Comparison of ENCODE assay signal across 10 cellular contexts in genomic region chr1:119987689-119988088, GRCh38.
DNase-seq lines count a peak whose midpoint lies in the region; ATAC-seq and TF ChIP-seq lines count a peak whose summit lies in the region.
"Had no signal": no experiment of that assay in that cellular context is flagged by ENCODE, and none has a peak within 500 bp of the region (broad histone marks: within the 10 kb centered on the region; RNA-seq: fewer than 3 reads in every experiment).

No MANE protein-coding gene starts in this region.

- DNase-seq in adrenal gland (no peak), DMS 273 (lab: John Stamatoyannopoulos, UW; ENCODE audit: unreplicated experiment) (no peak), H7 (no peak), SHP77 treated with DMSO at 0.1 percent for 48 hours (lab: John Stamatoyannopoulos, UW) (no peak)
- DNase-seq: amygdala, SHP77 had no signal

- peak; percentile 69 for ATAC-seq in GM18868 (IDR thresholded peaks at IDR 0.05; ENCODE audit: unreplicated experiment)
- ATAC-seq in HG03354 (IDR thresholded peaks at IDR 0.05; ENCODE audit: poor library complexity, severe bottlenecking, unreplicated experiment): peak; percentile 61
- ATAC-seq in GM19467 (IDR thresholded peaks at IDR 0.05; ENCODE audit: unreplicated experiment): no peak

- TF ChIP-seq POLR2A in adrenal gland (IDR thresholded peaks at IDR 0.05): no peak

- intact Hi-C loops in adrenal gland (cut with DNase I): no loop called here

- H3K4me2 ChIP-seq in skeletal muscle satellite cell (ENCODE audit: low read length): peak overlapping the region; percentile 58

- H3K9ac ChIP-seq in skeletal muscle satellite cell (ENCODE audit: low read depth, low read length): peak overlapping the region; percentile 24

- H3K27me3 ChIP-seq in adrenal gland (no peaks in the 10 kb centered on the region), skeletal muscle satellite cell (ENCODE audit: control insufficient read depth, insufficient read depth, low read length) (no peaks in the 10 kb centered on the region), H7 (ENCODE audit: control insufficient read depth, insufficient read depth, low read length) (no peaks in the 10 kb centered on the region)

- 75 to 91% (median 87%) methylated on average over 1 of the region's 1 CpG for WGBS in adrenal gland, 4 donors

- peak overlapping the region in 4 of 5 donors; percentile 11 to 48 (median 30) for H3K27ac ChIP-seq in adrenal gland

- H3K4me1 ChIP-seq in adrenal gland (replicated peaks in 1 of 2) (peaks cover 26 to 39% of the 10 kb centered on the region in 2 donors), skeletal muscle satellite cell (ENCODE audit: control insufficient read depth, insufficient read depth, low read length) (peaks cover 47% of the 10 kb centered on the region)

- TF ChIP-seq CTCF in adrenal gland (IDR thresholded peaks at IDR 0.05): no peak

- H3K4me3 ChIP-seq in adrenal gland (no peak overlapping the region), skeletal muscle satellite cell (ENCODE audit: low read length) (peak overlapping the region; percentile 33), H7 (ENCODE audit: insufficient read depth, low read depth, low read length) (no peak overlapping the region)

- no peaks in the 10 kb centered on the region for H3K36me3 ChIP-seq in adrenal gland (replicated peaks in 1 of 2)
- H3K36me3 ChIP-seq in skeletal muscle satellite cell (ENCODE audit: insufficient read depth, low read length): peaks cover 34% of the 10 kb centered on the region
- no peaks in the 10 kb centered on the region; the same call in 1 of the 2 replicates for H3K36me3 ChIP-seq in H7 (replicated peaks; ENCODE audit: control insufficient read depth, insufficient read depth, low read length)

- H3K9me3 ChIP-seq in adrenal gland (replicated peaks in 1 of 3): no peaks in the 10 kb centered on the region
- no peaks in the 10 kb centered on the region for H3K9me3 ChIP-seq in skeletal muscle satellite cell (replicated peaks; ENCODE audit: low read length)
